ENCODE assay signal across 18 cellular contexts in genomic region chr14:88882236-88882635, GRCh38. TPM values are rescaled to one million over a fixed set of nuclear protein-coding genes. Genes with fewer than 3 reads are reported as not detected.
DNase-seq lines count a peak whose midpoint lies in the region; ATAC-seq, FAIRE-seq and TF ChIP-seq lines count a peak whose summit lies in the region.
"Had no signal": no experiment of that assay in that cellular context is flagged by ENCODE, and none has a peak within 500 bp of the region (broad histone marks: within the 10 kb centered on the region; RNA-seq: fewer than 3 reads in every experiment).

No MANE protein-coding gene starts in this region.

- H3K27ac Mint-ChIP-seq in progenitor cell of endocrine pancreas: peak overlapping the region; percentile 4
- H3K27ac Mint-ChIP-seq: CD4-positive, alpha-beta T cell had no signal

- intact Hi-C loops in pancreas (cut with DNase I): no loop called here
- intact Hi-C loops in A673 (cut with micrococcal nuclease; ENCODE audit: unreplicated experiment): no loop called here

- CTCF ChIA-PET in A673 (lab: Charles Lee): no interaction called here

- POLR2A ChIA-PET in A673 (lab: Charles Lee; ENCODE audit: low non-redundant PET): no interaction called here

- DNase-seq in EH (ENCODE audit: low read depth): peak; percentile 70
- peak; percentile 47 for DNase-seq in amniotic epithelial cell (ENCODE audit: low read depth)
- DNase-seq in astrocyte of the spinal cord (ENCODE audit: low read depth, low spot score): peak; percentile 9
- no peak for DNase-seq in progenitor cell of endocrine pancreas (ENCODE audit: low spot score, unreplicated experiment)
- DNase-seq in HCEC 1CT: no peak
- DNase-seq in pancreas: no peak
- no peak for DNase-seq in A673 (ENCODE audit: low spot score)
- no peak for DNase-seq in iPS-NIHi7 (ENCODE audit: extremely low spot score)
- DNase-seq: ACHN; AML-193; Caco-2; CD4-positive, alpha-beta T cell; GDM1; GOT3; H7 had no signal

- 91 to 93% methylated on average over 1 of the region's 1 CpG for WGBS in pancreas, 2 donors

- FAIRE-seq in pancreas (lab: Jason Lieb, UNC): no peak
- FAIRE-seq: D721Med, K562 had no signal

- BruUV-seq in A673 (replicated peaks; lab: Mats Ljungman, UMichigan): no TSS peak

- H3K4me1 Mint-ChIP-seq in progenitor cell of endocrine pancreas (ENCODE audit: low read depth): no peaks in the 10 kb centered on the region

- H3K9me3 ChIP-seq in pancreas (no peaks in the 10 kb centered on the region), A673 (ENCODE audit: low read depth, low read length, poor library complexity, severe bottlenecking) (no peaks in the 10 kb centered on the region)
- H3K9me3 ChIP-seq: Caco-2 had no signal

- no peak overlapping the region for H3K4me3 Mint-ChIP-seq in progenitor cell of endocrine pancreas (ENCODE audit: low read depth)
- H3K4me3 Mint-ChIP-seq: CD4-positive, alpha-beta T cell had no signal

- H3K27me3 ChIP-seq in pancreas: no peaks in the 10 kb centered on the region
- no peaks in the 10 kb centered on the region for H3K27me3 ChIP-seq in A673 (replicated peaks; ENCODE audit: insufficient read depth, low read depth, low read length, poor library complexity)

- no peak overlapping the region for H3K27ac ChIP-seq in pancreas
- no peak overlapping the region for H3K27ac ChIP-seq in A673 (ENCODE audit: low read depth, low read length, poor library complexity, severe bottlenecking)
- H3K27ac ChIP-seq: C4-2B had no signal

- H3K36me3 ChIP-seq in pancreas (peaks cover 0 to 5% (median 0%) of the 10 kb centered on the region in 3 donors), A673 (ENCODE audit: insufficient read depth, low read length, poor library complexity, severe bottlenecking) (no peaks in the 10 kb centered on the region)

- no peak overlapping the region for H3K4me3 ChIP-seq in astrocyte of the spinal cord (ENCODE audit: low read depth, low read length)
- H3K4me3 ChIP-seq in pancreas: no peak overlapping the region
- no peak overlapping the region for H3K4me3 ChIP-seq in A673 (ENCODE audit: low read depth, low read length, poor library complexity, severe bottlenecking)
- H3K4me3 ChIP-seq: K562 had no signal

- peaks cover 34% of the 10 kb centered on the region for H3K36me3 Mint-ChIP-seq in progenitor cell of endocrine pancreas (ENCODE audit: insufficient read depth)

- ATAC-seq in pancreas: no peak
- ATAC-seq: K562 had no signal

- H3K4me1 ChIP-seq in pancreas (no peaks in the 10 kb centered on the region), A673 (ENCODE audit: insufficient read depth, low read length, poor library complexity, severe bottlenecking) (no peaks in the 10 kb centered on the region)
- H3K4me1 ChIP-seq: Caco-2 had no signal

- peaks cover 18% of the 10 kb centered on the region for H3K9me3 Mint-ChIP-seq in progenitor cell of endocrine pancreas (ENCODE audit: low read depth)

- TF ChIP-seq CTCF in astrocyte of the spinal cord (IDR thresholded peaks at IDR 0.05; ENCODE audit: low read depth, low read length) (no peak), progenitor cell of endocrine pancreas (IDR thresholded peaks at IDR 0.05; ENCODE audit: unreplicated experiment) (no peak), pancreas (IDR thresholded peaks at IDR 0.05) (no peak), A673 (conservative IDR thresholded peaks at IDR 0.05; ENCODE audit: low read depth, low read length) (no peak)

- no peaks in the 10 kb centered on the region for H3K27me3 Mint-ChIP-seq in progenitor cell of endocrine pancreas

- in situ Hi-C loops in astrocyte of the spinal cord (cut with HindIII; ENCODE audit: low sequenced_read_pairs): no loop called here

RNA-seq across cellular contexts. Expression of gene TTC8, which starts 57.8 kb away (rescaled TPM):
- 29.7 and 30.0 TPM in 2 replicates for total RNA-seq in progenitor cell of endocrine pancreas
- total RNA-seq in pancreas: 10 to 100 TPM in 2 of 6 donors, 1 to 10 TPM in 4; 5.9 to 12.7 (median 8.7) TPM
- 10 to 100 TPM; 10.8 to 35.9 TPM for polyA plus RNA-seq in pancreas
- 26.6 and 29.3 TPM in 2 replicates for total RNA-seq in A673 (2021)

Comparison
In these comparisons a context has a peak if more than half of its experiments do, and no peak if none do; other contexts are left out.
1. DNase-seq: peak in EH (single experiment), amniotic epithelial cell (single experiment) and astrocyte of the spinal cord (single experiment); none in progenitor cell of endocrine pancreas (single experiment), HCEC 1CT (single experiment), pancreas (0 of 6), A673 (single experiment) and iPS-NIHi7 (single experiment).